Comparison of ENCODE assay signal across 1 cellular context in genomic region chr9:137019891-137020683, GRCh38.
TF ChIP-seq lines count a peak whose summit lies in the region.

No MANE protein-coding gene starts in this region.

TF ChIP-seq in WTC11, 78 proteins besides CTCF, POLR2A, EP300 and RAD21 (continued from another document):
- TF ChIP-seq ARID4B (CRISPR knock-in tag; IDR thresholded peaks at IDR 0.05; ENCODE audit: borderline replicate concordance): no peak
- TF ChIP-seq ZNF138 (CRISPR knock-in tag; conservative IDR thresholded peaks at IDR 0.05): no peak
- TF ChIP-seq NFYB (CRISPR knock-in tag; conservative IDR thresholded peaks at IDR 0.05; ENCODE audit: low read depth): no peak
- TF ChIP-seq GABPB1 (CRISPR knock-in tag; IDR thresholded peaks at IDR 0.05): no peak
- no peak for TF ChIP-seq PRRX2 (CRISPR knock-in tag; IDR thresholded peaks at IDR 0.05)
- no peak for TF ChIP-seq TCF7 (CRISPR knock-in tag; IDR thresholded peaks at IDR 0.05; ENCODE audit: low read depth)
- no peak for TF ChIP-seq GRHL2 (CRISPR knock-in tag; IDR thresholded peaks at IDR 0.05; ENCODE audit: insufficient replicate concordance, severe bottlenecking)
- no peak for TF ChIP-seq NR2C2 (CRISPR knock-in tag; IDR thresholded peaks at IDR 0.05)
- TF ChIP-seq FOXP4 (CRISPR knock-in tag; IDR thresholded peaks at IDR 0.05): no peak
- no peak for TF ChIP-seq JUN (CRISPR knock-in tag; IDR thresholded peaks at IDR 0.05)
- no peak for TF ChIP-seq E2F5 (CRISPR knock-in tag; IDR thresholded peaks at IDR 0.05)
